ENCODE assay signal across 9 cellular contexts in genomic region chr12:121144416-121144914, GRCh38. TPM values are rescaled to one million over a fixed set of nuclear protein-coding genes. Genes with fewer than 3 reads are reported as not detected.
DNase-seq lines count a peak whose midpoint lies in the region; ATAC-seq and TF ChIP-seq lines count a peak whose summit lies in the region.
"Had no signal": no experiment of that assay in that cellular context is flagged by ENCODE, and none has a peak within 500 bp of the region (broad histone marks: within the 10 kb centered on the region; RNA-seq: fewer than 3 reads in every experiment).

No MANE protein-coding gene starts in this region.

- DNase-seq in AG10803 (ENCODE audit: low read depth) (peak; percentile 45), HPDE6-E6E7 (ENCODE audit: extremely low spot score) (peak; percentile 27), kidney tubule cell (ENCODE audit: low spot score) (peak; percentile 38), NCI-H345 treated with DMSO at 0.1 percent for 48 hours (lab: John Stamatoyannopoulos, UW; ENCODE audit: unreplicated experiment) (no peak), mesenteric fat pad (ENCODE audit: low spot score) (no peak), stomach (no peak)
- DNase-seq: DMS79 treated with DMSO at 0.1 percent for 48 hours had no signal

- peak; percentile 79 for ATAC-seq in activated T-helper 17 cell treated with anti-CD3 and anti-CD28 coated beads, Interleukin-2, amount 50 U/mL, for 72 hours (replicated peaks)
- ATAC-seq in GM18868 (IDR thresholded peaks at IDR 0.05; ENCODE audit: unreplicated experiment) = no peak

- no peak for TF ChIP-seq POLR2A in stomach (IDR thresholded peaks at IDR 0.05)

- H3K27me3 ChIP-seq in stomach = no peaks in the 10 kb centered on the region

- no peaks in the 10 kb centered on the region for H3K36me3 ChIP-seq in stomach

- TF ChIP-seq EP300 in stomach (IDR thresholded peaks at IDR 0.05) = no peak

- H3K4me3 ChIP-seq in AG10803 (ENCODE audit: low read length) = no peak overlapping the region
- H3K4me3 ChIP-seq in stomach = no peak overlapping the region

- no peaks in the 10 kb centered on the region for H3K27me3 Mint-ChIP-seq in activated T-helper 17 cell treated with anti-CD3 and anti-CD28 coated beads, Interleukin-2, amount 50 U/mL, for 72 hours

- 72 to 84% (median 76%) methylated on average over 3 of the region's 3 CpGs for WGBS in stomach, 5 donors

- H3K9me3 ChIP-seq in stomach = no peaks in the 10 kb centered on the region

- peak overlapping the region; percentile 58 for H3K27ac Mint-ChIP-seq in activated T-helper 17 cell treated with anti-CD3 and anti-CD28 coated beads, Interleukin-2, amount 50 U/mL, for 72 hours

- H3K9me3 Mint-ChIP-seq in activated T-helper 17 cell treated with anti-CD3 and anti-CD28 coated beads, Interleukin-2, amount 50 U/mL, for 72 hours = no peaks in the 10 kb centered on the region

- no peaks in the 10 kb centered on the region for H3K36me3 Mint-ChIP-seq in activated T-helper 17 cell treated with anti-CD3 and anti-CD28 coated beads, Interleukin-2, amount 50 U/mL, for 72 hours (ENCODE audit: low read depth)

- H3K4me3 Mint-ChIP-seq in activated T-helper 17 cell treated with anti-CD3 and anti-CD28 coated beads, Interleukin-2, amount 50 U/mL, for 72 hours = peak overlapping the region; percentile 51

- H3K4me1 Mint-ChIP-seq in activated T-helper 17 cell treated with anti-CD3 and anti-CD28 coated beads, Interleukin-2, amount 50 U/mL, for 72 hours = peaks cover 26% of the 10 kb centered on the region

- no peaks in the 10 kb centered on the region for H3K4me1 ChIP-seq in stomach

- intact Hi-C loops in stomach (cut with DNase I; ENCODE audit: low total_unique reads) = no loop called here

- TF ChIP-seq CTCF in AG10803 (conservative IDR thresholded peaks at IDR 0.05; ENCODE audit: low read length) = no peak
- no peak for TF ChIP-seq CTCF in stomach (IDR thresholded peaks at IDR 0.05)

- H3K27ac ChIP-seq in stomach = peak overlapping the region in 2 of 5 donors; percentile 15 to 35

RNA-seq across cellular contexts. Expression of gene P2RX7, which starts 11.8 kb away (rescaled TPM):
- 1 to 10 TPM; 3.8 to 6.4 TPM for total RNA-seq in activated T-helper 17 cell treated with anti-CD3 and anti-CD28 coated beads, Interleukin-2, amount 50 U/mL, for 72 hours
- total RNA-seq in mesenteric fat pad (4.7 TPM), stomach (1 to 10 TPM in 3 of 5 donors, not detected in 2; 1.3 to 2.2 (median 1.8) TPM)
- polyA plus RNA-seq in stomach = under 1 TPM; 0.31 to 0.60 (median 0.46) TPM

Comparison
In these comparisons a context has a peak if more than half of its experiments do, and no peak if none do; other contexts are left out.
1. DNase-seq: peak in AG10803 (single experiment), HPDE6-E6E7 (single experiment) and kidney tubule cell (single experiment); none in NCI-H345 treated with DMSO at 0.1 percent for 48 hours (single experiment), mesenteric fat pad (single experiment) and stomach (single experiment).